Comparison of ENCODE assay signal across 27 cellular contexts in genomic region chr5:153654444-153654843, GRCh38.
DNase-seq lines count a peak whose midpoint lies in the region; ATAC-seq and TF ChIP-seq lines count a peak whose summit lies in the region.
"Had no signal": no experiment of that assay in that cellular context is flagged by ENCODE, and none has a peak within 500 bp of the region (broad histone marks: within the 10 kb centered on the region; RNA-seq: fewer than 3 reads in every experiment).

No MANE protein-coding gene starts in this region.

- H2AFZ ChIP-seq in H9 (ENCODE audit: low read length): no peak overlapping the region

- POLR2A ChIA-PET in A673 (lab: Charles Lee; ENCODE audit: low non-redundant PET): no interaction called here

- H3K27ac ChIP-seq in A673 (ENCODE audit: low read depth, low read length, poor library complexity, severe bottlenecking): no peak overlapping the region
- no peak overlapping the region for H3K27ac ChIP-seq in H9 (ENCODE audit: insufficient read length, low read depth, low read length)
- H3K27ac ChIP-seq: ascending aorta; BLaER1 treated with 17β-estradiol and CSF1 and Interleukin-3, amounts not matched to agents 10 nM and 100 nM; dorsolateral prefrontal cortex; ovary had no signal

- no peak overlapping the region for H3K9ac ChIP-seq in H9 (ENCODE audit: extremely low read depth, insufficient read length, low read length)
- H3K9ac ChIP-seq: BLaER1 treated with 17β-estradiol and CSF1 and Interleukin-3, amounts not matched to agents 10 nM and 100 nM had no signal

- H4K20me1 ChIP-seq in H9 (ENCODE audit: control insufficient read depth, insufficient read depth, insufficient read length): no peaks in the 10 kb centered on the region
- H4K20me1 ChIP-seq: BLaER1 treated with 17β-estradiol and CSF1 and Interleukin-3, amounts not matched to agents 10 nM and 100 nM had no signal

- no peak overlapping the region for H2BK15ac ChIP-seq in H9 (ENCODE audit: low read depth, low read length)

- H4K91ac ChIP-seq in H9 (ENCODE audit: insufficient read length, low read depth, low read length): no peak overlapping the region

- CTCF ChIA-PET in A673 (lab: Charles Lee): no interaction called here

- no peak overlapping the region for H2BK20ac ChIP-seq in H9 (ENCODE audit: low read depth, low read length, poor library complexity, severe bottlenecking)

- H3K4me3 ChIP-seq in A673 (ENCODE audit: low read depth, low read length, poor library complexity, severe bottlenecking): no peak overlapping the region
- no peak overlapping the region for H3K4me3 ChIP-seq in fibroblast of the aortic adventitia (ENCODE audit: low read depth, low read length)
- H3K4me3 ChIP-seq: ascending aorta; BLaER1 treated with 17β-estradiol and CSF1 and Interleukin-3, amounts not matched to agents 10 nM and 100 nM; dorsolateral prefrontal cortex; K562; ovary had no signal

- H3K79me1 ChIP-seq in H9 (ENCODE audit: insufficient read depth, low read depth, low read length, poor library complexity, severe bottlenecking): no peaks in the 10 kb centered on the region

- no peak overlapping the region for H3T11ph ChIP-seq in H9 (ENCODE audit: low read length)

- no peak overlapping the region for H2BK12ac ChIP-seq in H9 (ENCODE audit: insufficient read length, low read depth, low read length)

- H3K36me3 ChIP-seq in A673 (ENCODE audit: insufficient read depth, low read length, poor library complexity, severe bottlenecking): no peaks in the 10 kb centered on the region
- H3K36me3 ChIP-seq: ascending aorta; BLaER1 treated with 17β-estradiol and CSF1 and Interleukin-3, amounts not matched to agents 10 nM and 100 nM; ovary had no signal

- H3K9me3 Mint-ChIP-seq in H9: peaks cover 0 to 3% of the 10 kb centered on the region in 2 experiments; a peak in 3 of 5 replicates
- H3K9me3 Mint-ChIP-seq: T-helper 2 cell treated with Interferon-gamma antibody and Interleukin-4, amounts not matched to agents 5 μg/mL and 100 μg/mL, for 36 hours had no signal

- H4K5ac ChIP-seq in H9 (ENCODE audit: insufficient read length, low read depth, low read length): no peak overlapping the region

- peaks cover 15% of the 10 kb centered on the region for H3K27me3 Mint-ChIP-seq in H9 (ENCODE audit: low read depth)
- H3K27me3 Mint-ChIP-seq: activated naive CD8-positive, alpha-beta T cell had no signal

- H3K56ac ChIP-seq in H9 (ENCODE audit: insufficient read length, low read depth, low read length): no peak overlapping the region

- no peak overlapping the region for H3K4ac ChIP-seq in H9 (ENCODE audit: low read depth, low read length)

- H3K79me2 ChIP-seq in H9 (ENCODE audit: insufficient read depth, low read length): no peaks in the 10 kb centered on the region

- H3K4me1 ChIP-seq in A673 (ENCODE audit: insufficient read depth, low read length, poor library complexity, severe bottlenecking) (no peaks in the 10 kb centered on the region), H9 (ENCODE audit: insufficient read depth, low read length) (no peaks in the 10 kb centered on the region)
- H3K4me1 ChIP-seq: ascending aorta, Caco-2 had no signal

- ATAC-seq in HG02588 (IDR thresholded peaks at IDR 0.05; ENCODE audit: unreplicated experiment) (no peak), HG02763 (IDR thresholded peaks at IDR 0.05; ENCODE audit: unreplicated experiment) (no peak)
- ATAC-seq: activated CD4-positive, alpha-beta T cell treated with anti-CD3 and anti-CD28 coated beads for 36 hours; K562; left cardiac atrium had no signal

- TF ChIP-seq CTCF in A673 (conservative IDR thresholded peaks at IDR 0.05; ENCODE audit: low read depth, low read length) (no peak), fibroblast of the aortic adventitia (IDR thresholded peaks at IDR 0.05; ENCODE audit: insufficient read depth, low read length) (no peak), H9 (conservative IDR thresholded peaks at IDR 0.05) (no peak)

- no peak overlapping the region for H3K27ac Mint-ChIP-seq in H9
- H3K27ac Mint-ChIP-seq: activated CD4-positive, alpha-beta T cell treated with anti-CD3 and anti-CD28 coated beads for 36 hours; activated naive CD8-positive, alpha-beta T cell; memory B cell; T-helper 2 cell treated with Interferon-gamma antibody and Interleukin-4, amounts not matched to agents 5 μg/mL and 100 μg/mL, for 36 hours had no signal

- H2AK5ac ChIP-seq in H9 (ENCODE audit: insufficient read length, low read length): no peak overlapping the region

- no peak overlapping the region for H2BK5ac ChIP-seq in H9 (ENCODE audit: insufficient read length, low read length)

- no peak overlapping the region for H3K23ac ChIP-seq in H9 (ENCODE audit: insufficient read length, low read depth, low read length)

- BruUV-seq in A673 (replicated peaks; lab: Mats Ljungman, UMichigan): no TSS peak

- H3K4me2 ChIP-seq in H9 (ENCODE audit: insufficient read depth, insufficient read length, low read length): no peak overlapping the region
- H3K4me2 ChIP-seq: BLaER1 treated with 17β-estradiol and CSF1 and Interleukin-3, amounts not matched to agents 10 nM and 100 nM had no signal

- WGBS in H9 (ENCODE audit: extremely low coverage, insufficient read length, low lambda C conversion rate): no CpG with 5 or more reads among the region's 3 CpGs

- peaks cover 18 to 20% of the 10 kb centered on the region in 2 experiments for H3K4me1 Mint-ChIP-seq in H9
- H3K4me1 Mint-ChIP-seq: activated CD4-positive, alpha-beta T cell treated with anti-CD3 and anti-CD28 coated beads for 36 hours; memory B cell had no signal

- no peak overlapping the region for H3K14ac ChIP-seq in H9 (ENCODE audit: insufficient read depth, low read length)

- H4K8ac ChIP-seq in H9 (replicated peaks; ENCODE audit: insufficient read length, low read depth, low read length): no peak overlapping the region

- H3K27me3 ChIP-seq in A673 (replicated peaks; ENCODE audit: insufficient read depth, low read depth, low read length, poor library complexity) (no peaks in the 10 kb centered on the region), H9 (ENCODE audit: insufficient read depth, low read length) (no peaks in the 10 kb centered on the region)
- H3K27me3 ChIP-seq: ascending aorta; BLaER1 treated with 17β-estradiol and CSF1 and Interleukin-3, amounts not matched to agents 10 nM and 100 nM; ovary had no signal

- intact Hi-C loops in A673 (cut with micrococcal nuclease; ENCODE audit: unreplicated experiment): no loop called here

- H3K9me3 ChIP-seq in A673 (ENCODE audit: low read depth, low read length, poor library complexity, severe bottlenecking): no peaks in the 10 kb centered on the region
- no peaks in the 10 kb centered on the region for H3K9me3 ChIP-seq in H9 (ENCODE audit: control insufficient read depth, low read depth, low read length)
- H3K9me3 ChIP-seq: ascending aorta; BLaER1 treated with 17β-estradiol and CSF1 and Interleukin-3, amounts not matched to agents 10 nM and 100 nM; Caco-2; ovary had no signal

- H3K36me3 Mint-ChIP-seq in H9 (ENCODE audit: insufficient read depth in 1 of 3, low read depth in 3 of 3): peaks cover 0 to 5% (median 0%) of the 10 kb centered on the region in 3 experiments; a peak in 2 of 7 replicates
- H3K36me3 Mint-ChIP-seq: activated naive CD8-positive, alpha-beta T cell; memory B cell had no signal

- H3K18ac ChIP-seq in H9 (ENCODE audit: insufficient read length, low read depth, low read length): no peak overlapping the region

- H3K4me3 Mint-ChIP-seq in H9: no peak overlapping the region
- H3K4me3 Mint-ChIP-seq: activated CD4-positive, alpha-beta T cell treated with anti-CD3 and anti-CD28 coated beads for 36 hours; activated naive CD8-positive, alpha-beta T cell; memory B cell; T-helper 2 cell treated with Interferon-gamma antibody and Interleukin-4, amounts not matched to agents 5 μg/mL and 100 μg/mL, for 36 hours had no signal

- H2BK120ac ChIP-seq in H9 (ENCODE audit: low read depth, low read length, poor library complexity, severe bottlenecking): no peak overlapping the region

- no peaks in the 10 kb centered on the region for H3K23me2 ChIP-seq in H9 (ENCODE audit: insufficient read length, low read depth, low read length, poor library complexity, severe bottlenecking)

- DNase-seq in A673 (ENCODE audit: low spot score) (peak; percentile 17), HCEC 1CT (peak; percentile 16), SW480 (ENCODE audit: low spot score) (peak; percentile 56), fibroblast of the aortic adventitia (ENCODE audit: low read depth) (peak; percentile 8), H9 (no peak), NCI-H1417 (lab: John Stamatoyannopoulos, UW) (no peak)
- DNase-seq: activated CD4-positive, alpha-beta T cell treated with anti-CD3 and anti-CD28 coated beads for 36 hours; activated effector memory CD4-positive, alpha-beta T cell treated with Interleukin-2 at 50 U/mL for 16 hours; activated T-cell treated with anti-CD3 and anti-CD28 coated beads for 4 hours; Caco-2; DMS79 treated with DMSO at 0.1 percent for 48 hours; dorsolateral prefrontal cortex; left cardiac atrium; MM.1S; NCI-H2081 treated with DMSO at 0.1 percent for 48 hours; NCI-H774; ovary; retina; trophoblast cell had no signal

Comparison
In these comparisons a context has a peak if more than half of its experiments do, and no peak if none do; other contexts are left out.
1. DNase-seq: peak in A673 (single experiment), HCEC 1CT (single experiment), SW480 (single experiment) and fibroblast of the aortic adventitia (single experiment); none in H9 (single experiment) and NCI-H1417 (0 of 3).